In the genomic region with DNA sequence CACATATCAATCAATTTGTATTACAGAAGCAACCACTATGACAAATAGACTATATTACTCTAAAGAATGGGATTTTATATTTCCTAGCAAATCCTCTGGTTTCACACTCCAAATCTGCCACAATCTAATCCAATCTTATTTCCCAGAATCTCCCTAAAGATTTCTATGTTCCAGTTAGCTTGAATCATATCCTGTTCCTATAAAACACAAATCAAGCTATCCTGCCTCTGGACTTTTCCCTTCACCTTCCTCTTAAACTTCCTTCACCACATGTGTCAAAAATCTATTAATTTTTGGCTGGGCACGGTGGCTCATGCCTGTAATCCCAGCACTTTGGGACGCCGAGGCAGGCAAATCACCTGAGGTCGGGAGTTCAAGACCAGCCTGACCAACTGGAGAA, we compare ENCODE assay signal across 24 cellular contexts.
"Had no signal": no experiment of that assay in that cellular context is flagged by ENCODE, and none has a peak within 500 bp of the region (broad histone marks: within the 10 kb centered on the region; RNA-seq: fewer than 3 reads in every experiment).

No MANE protein-coding gene starts in this region.

- H3K4me2 ChIP-seq: PC-9 had no signal

- H3K36me3 ChIP-seq: breast epithelium had no signal

- DNase-seq: activated B cell treated with CpG ODN at 0.5 μM for 24 hours; activated CD4-positive, alpha-beta T cell treated with anti-CD3 and anti-CD28 coated beads for 1 hour; activated CD4-positive, alpha-beta T cell treated with anti-CD3 and anti-CD28 coated beads, Interleukin-2, amount 10 ng/mL, durations not matched to agents 24 days and 14 days; activated CD4-positive, alpha-beta T cell treated with anti-CD3 and anti-CD28 coated beads, Interleukin-2, amount 50 U/mL, for 48 hours; activated CD8-positive, alpha-beta memory T cell treated with anti-CD3 and anti-CD28 coated beads, Interleukin-2, amount 10 ng/mL, durations not matched to agents 7 days and 5 days; activated effector memory CD4-positive, alpha-beta T cell treated with Interleukin-2 at 50 U/mL for 16 hours; activated naive CD4-positive, alpha-beta T cell; activated T-cell treated with anti-CD3 and anti-CD28 coated beads, Interleukin-2, amount 50 U/mL, for 24 hours; aorta; central memory CD4-positive, alpha-beta T cell; KG1; MG63; MV-4-11; NCI-H1092 treated with DMSO at 0.1 percent for 48 hours; NCI-H1436; NCI-H1694 treated with DMSO at 0.1 percent for 48 hours; NCI-H2029 treated with DMSO at 0.1 percent for 48 hours; NCI-H510A treated with DMSO at 0.1 percent for 48 hours; NCI-H69; PC-9; SIG-M5; T-helper 17 cell; T-helper 9 cell had no signal

- H2AFZ ChIP-seq: PC-9 had no signal

- H3K27ac ChIP-seq: PC-9 had no signal

- ATAC-seq: activated CD8-positive, alpha-beta memory T cell treated with anti-CD3 and anti-CD28 coated beads, Interleukin-2, amount 10 ng/mL, durations not matched to agents 7 days and 5 days; T-helper 17 cell had no signal

- H3K4me3 ChIP-seq: breast epithelium, MG63, PC-9 had no signal

- H3K27me3 ChIP-seq: breast epithelium, MG63 had no signal

- H3K4me1 ChIP-seq: breast epithelium had no signal

- H3K9me3 ChIP-seq: breast epithelium, MG63 had no signal
